In the genomic region with DNA sequence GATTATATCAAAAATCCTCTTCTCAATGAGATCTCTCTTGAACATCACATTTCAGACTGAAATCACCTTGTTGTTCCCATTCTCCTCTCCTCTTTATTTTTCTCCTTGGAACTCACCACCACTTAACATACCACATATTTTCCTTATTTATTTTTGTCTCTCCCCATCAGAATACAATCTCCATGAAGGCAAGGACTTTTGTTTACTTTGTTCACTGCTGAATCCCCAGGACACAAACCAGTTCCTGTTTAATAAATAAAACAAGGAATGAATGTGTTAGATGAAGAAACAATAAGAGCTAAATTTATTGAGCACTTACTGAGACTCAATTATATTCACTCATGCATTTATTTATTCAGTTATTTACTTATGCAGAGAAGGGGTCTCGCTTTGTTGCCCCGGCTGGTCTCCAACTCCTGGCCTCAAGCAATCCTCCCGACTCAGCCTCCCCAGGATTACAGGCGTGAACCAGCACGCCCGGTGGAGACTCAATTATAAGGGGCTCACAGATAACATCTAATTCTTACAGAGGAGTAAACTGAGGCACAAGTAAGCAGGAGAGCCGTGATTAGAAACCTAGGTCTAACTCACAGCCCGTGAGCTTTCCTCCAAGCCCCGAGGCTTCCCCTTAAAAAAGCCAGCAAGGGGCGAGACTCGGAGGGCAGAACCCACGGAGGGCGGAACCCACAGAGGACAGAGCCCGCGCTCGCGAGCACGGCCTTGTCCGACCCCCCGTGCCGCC, we compare ENCODE assay signal across 8 cellular contexts. TPM values are rescaled to one million over a fixed set of nuclear protein-coding genes. Genes with fewer than 3 reads are reported as not detected.
DNase-seq lines count a peak whose midpoint lies in the region; ATAC-seq and TF ChIP-seq lines count a peak whose summit lies in the region.

No MANE protein-coding gene starts in this region.

- no peak for ATAC-seq in activated T-helper 17 cell treated with anti-CD3 and anti-CD28 coated beads, Interleukin-2, amount 50 U/mL, for 72 hours (replicated peaks)
- no peak for ATAC-seq in stimulated activated effector memory CD8-positive, alpha-beta T cell treated with anti-CD3 and anti-CD28 coated beads, Interleukin-12 subunit alpha, Interleukin-12 subunit beta, amount 100 ng/mL, for 72 hours
- no peak for ATAC-seq in GM19328 (IDR thresholded peaks at IDR 0.05; ENCODE audit: unreplicated experiment)

- H3K36me3 Mint-ChIP-seq in activated T-helper 17 cell treated with anti-CD3 and anti-CD28 coated beads, Interleukin-2, amount 50 U/mL, for 72 hours (ENCODE audit: low read depth) = peaks cover 46% of the 10 kb centered on the region
- peaks cover 49% of the 10 kb centered on the region for H3K36me3 Mint-ChIP-seq in stimulated activated effector memory CD8-positive, alpha-beta T cell treated with anti-CD3 and anti-CD28 coated beads, Interleukin-12 subunit alpha, Interleukin-12 subunit beta, amount 100 ng/mL, for 72 hours

- no peaks in the 10 kb centered on the region for H3K9me3 Mint-ChIP-seq in activated T-helper 17 cell treated with anti-CD3 and anti-CD28 coated beads, Interleukin-2, amount 50 U/mL, for 72 hours
- no peaks in the 10 kb centered on the region for H3K9me3 Mint-ChIP-seq in stimulated activated effector memory CD8-positive, alpha-beta T cell treated with anti-CD3 and anti-CD28 coated beads, Interleukin-12 subunit alpha, Interleukin-12 subunit beta, amount 100 ng/mL, for 72 hours

- H3K4me3 ChIP-seq in HL-60 (replicated peaks; ENCODE audit: insufficient read depth, low read length) = peak overlapping the region; percentile 65
- peak overlapping the region; percentile 25 for H3K4me3 ChIP-seq in iPS-11a (ENCODE audit: low read depth, low read length)

- peak overlapping the region; percentile 80 for H3K27ac ChIP-seq in HL-60 (replicated peaks)

- peaks cover 15% of the 10 kb centered on the region for H3K4me1 Mint-ChIP-seq in activated T-helper 17 cell treated with anti-CD3 and anti-CD28 coated beads, Interleukin-2, amount 50 U/mL, for 72 hours
- H3K4me1 Mint-ChIP-seq in stimulated activated effector memory CD8-positive, alpha-beta T cell treated with anti-CD3 and anti-CD28 coated beads, Interleukin-12 subunit alpha, Interleukin-12 subunit beta, amount 100 ng/mL, for 72 hours = peaks cover 46% of the 10 kb centered on the region

- no peaks in the 10 kb centered on the region for H3K27me3 Mint-ChIP-seq in activated T-helper 17 cell treated with anti-CD3 and anti-CD28 coated beads, Interleukin-2, amount 50 U/mL, for 72 hours

- peak overlapping the region; percentile 92 for H3K4me3 Mint-ChIP-seq in activated T-helper 17 cell treated with anti-CD3 and anti-CD28 coated beads, Interleukin-2, amount 50 U/mL, for 72 hours
- peak overlapping the region; percentile 97 for H3K4me3 Mint-ChIP-seq in stimulated activated effector memory CD8-positive, alpha-beta T cell treated with anti-CD3 and anti-CD28 coated beads, Interleukin-12 subunit alpha, Interleukin-12 subunit beta, amount 100 ng/mL, for 72 hours

- no peak for DNase-seq in HL-60 (ENCODE audit: low read depth in 1 of 2, low spot score in 1 of 2)
- DNase-seq in stimulated activated effector memory CD8-positive, alpha-beta T cell treated with anti-CD3 and anti-CD28 coated beads, Interleukin-12 subunit alpha, Interleukin-12 subunit beta, amount 100 ng/mL, for 72 hours (ENCODE audit: low spot score in 2 of 2) = no peak
- DNase-seq in retina = no peak
- no peak for DNase-seq in dermis blood vessel endothelial cell
- no peak for DNase-seq in activated CD4-positive, alpha-beta T cell treated with anti-CD3 and anti-CD28 coated beads, Interleukin-2, amount 50 U/mL, for 4 hours

- TF ChIP-seq CTCF in HL-60 (IDR thresholded peaks at IDR 0.05; ENCODE audit: insufficient read depth, low read length) = no peak

- no peaks in the 10 kb centered on the region for H3K27me3 ChIP-seq in HL-60 (ENCODE audit: insufficient read depth, poor library complexity, severe bottlenecking)

- H3K27ac Mint-ChIP-seq in activated T-helper 17 cell treated with anti-CD3 and anti-CD28 coated beads, Interleukin-2, amount 50 U/mL, for 72 hours = peak overlapping the region; percentile 95
- H3K27ac Mint-ChIP-seq in stimulated activated effector memory CD8-positive, alpha-beta T cell treated with anti-CD3 and anti-CD28 coated beads, Interleukin-12 subunit alpha, Interleukin-12 subunit beta, amount 100 ng/mL, for 72 hours = peak overlapping the region; percentile 98

RNA-seq across cellular contexts. Expression of a gene that starts 0.6 kb away (rescaled TPM):
- 10 to 100 TPM; 29.8 to 41.1 TPM for total RNA-seq in activated T-helper 17 cell treated with anti-CD3 and anti-CD28 coated beads, Interleukin-2, amount 50 U/mL, for 72 hours
- total RNA-seq in dermis blood vessel endothelial cell = 20.6 and 30.3 TPM in 2 replicates
